ENCODE assay signal across 33 cellular contexts in genomic region chr3:155647196-155647595, GRCh38.
"Had no signal": no experiment of that assay in that cellular context is flagged by ENCODE, and none has a peak within 500 bp of the region (broad histone marks: within the 10 kb centered on the region; RNA-seq: fewer than 3 reads in every experiment).

No MANE protein-coding gene starts in this region.

- DNase-seq: activated CD4-positive, alpha-beta memory T cell treated with anti-CD3 and anti-CD28 coated beads for 36 hours; activated CD4-positive, alpha-beta T cell treated with anti-CD3 and anti-CD28 coated beads for 48 hours; activated CD8-positive, alpha-beta memory T cell treated with anti-CD3 and anti-CD28 coated beads, Interleukin-2, amount 50 U/mL, for 4 hours; activated effector memory CD4-positive, alpha-beta T cell treated with anti-CD3 and anti-CD28 coated beads, Interleukin-2, amount 50 U/mL, for 16 hours; activated naive CD4-positive, alpha-beta T cell treated with anti-CD3 and anti-CD28 coated beads, Interleukin-2, amount 10 ng/mL, durations not matched to agents 7 days and 5 days; activated naive CD8-positive, alpha-beta T cell treated with anti-CD3 and anti-CD28 coated beads, Interleukin-2, amount 10 ng/mL, durations not matched to agents 7 days and 5 days; activated T-cell treated with anti-CD3 and anti-CD28 coated beads, Interleukin-2, amount 50 U/mL, for 1 hour; dorsolateral prefrontal cortex; effector memory CD4-positive, alpha-beta T cell; erythroblast; gastrocnemius medialis; hippocampal formation; immature natural killer cell; kidney; left colon; mammary epithelial cell; naive B cell; nucleus accumbens; pancreas; retina; stimulated activated CD4-positive, alpha-beta T cell treated with anti-CD3 and anti-CD28 coated beads, Interleukin-1b, Interleukin-23, amount 100 ng/mL, for 48 hours; stimulated activated CD4-positive, alpha-beta T cell treated with anti-CD3 and anti-CD28 coated beads, Interleukin-4, amount 100 ng/mL, for 4 hours; stimulated activated CD8-positive, alpha-beta memory T cell treated with anti-CD3 and anti-CD28 coated beads, Interleukin-4, amount 100 ng/mL, for 48 hours; stimulated activated naive CD8-positive, alpha-beta T cell treated with anti-CD3 and anti-CD28 coated beads, Interleukin-15, amount 100 ng/mL, for 72 hours; tibial artery; upper lobe of right lung; WERI-Rb-1 had no signal

- H3K9me3 ChIP-seq: ascending aorta, gastrocnemius medialis, pancreas, prostate gland, tibial artery, upper lobe of right lung had no signal

- H3K4me1 ChIP-seq: ascending aorta, gastrocnemius medialis, prostate gland, tibial artery, upper lobe of right lung had no signal

- H3K4me3 ChIP-seq: ascending aorta, coronary artery, dorsolateral prefrontal cortex, gastrocnemius medialis, pancreas, prostate gland, smooth muscle cell, tibial artery, upper lobe of right lung had no signal

- H3K27me3 ChIP-seq: ascending aorta, dorsolateral prefrontal cortex, gastrocnemius medialis, pancreas, tibial artery, upper lobe of right lung had no signal

- H3K36me3 ChIP-seq: ascending aorta, gastrocnemius medialis, pancreas, prostate gland, tibial artery, upper lobe of right lung, WERI-Rb-1 had no signal

- H3K27ac ChIP-seq: ascending aorta, coronary artery, dorsolateral prefrontal cortex, gastrocnemius medialis, pancreas, prostate gland, tibial artery, upper lobe of right lung, WERI-Rb-1 had no signal

- H3K4me2 ChIP-seq: smooth muscle cell had no signal

- ATAC-seq: activated CD4-positive, CD25-positive, alpha-beta regulatory T cell treated with anti-CD3 and anti-CD28 coated beads, Interleukin-2, amount 50 U/mL, for 24 hours; gastrocnemius medialis; stimulated activated memory B cell treated with anti-CD40 and anti-IgM and Interleukin-4, amounts not matched to agents 10 μg/mL and 1 μg/mL and 100 μg/mL, for 72 hours; stimulated activated naive CD8-positive, alpha-beta T cell treated with anti-CD3 and anti-CD28 coated beads, Interleukin-15, amount 100 ng/mL, for 72 hours; upper lobe of right lung had no signal
